ENCODE assay signal across 14 cellular contexts in the genomic region with DNA sequence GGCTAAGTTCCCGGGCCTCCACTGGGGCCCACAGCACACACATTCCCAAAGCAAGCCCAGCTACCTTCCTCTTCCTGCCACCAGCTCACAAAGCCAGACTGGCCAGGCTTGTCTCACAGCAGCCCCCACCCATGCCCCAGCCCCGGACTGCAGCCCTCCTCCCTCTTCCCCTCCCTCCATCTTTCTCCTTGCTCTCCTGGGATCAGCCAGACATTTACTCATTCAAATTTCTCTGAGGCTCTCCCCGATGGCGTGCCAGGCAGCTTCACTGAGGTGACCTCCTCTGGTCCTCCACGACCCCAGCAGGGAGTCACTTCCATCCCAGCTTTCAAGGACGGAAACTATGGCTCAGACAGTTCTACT.
DNase-seq lines count a peak whose midpoint lies in the region; ATAC-seq, FAIRE-seq and TF ChIP-seq lines count a peak whose summit lies in the region.
"Had no signal": no experiment of that assay in that cellular context is flagged by ENCODE, and none has a peak within 500 bp of the region (broad histone marks: within the 10 kb centered on the region; RNA-seq: fewer than 3 reads in every experiment).

No MANE protein-coding gene starts in this region.

- no peak for TF ChIP-seq POLR2A in heart left ventricle (IDR thresholded peaks at IDR 0.05)
- TF ChIP-seq POLR2A in thyroid gland (IDR thresholded peaks at IDR 0.05): no peak
- TF ChIP-seq POLR2A in H54 (IDR thresholded peaks at IDR 0.05; ENCODE audit: low read depth, low read length): no peak

- TF ChIP-seq CTCF in heart left ventricle (IDR thresholded peaks at IDR 0.05): no peak
- no peak for TF ChIP-seq CTCF in thyroid gland (IDR thresholded peaks at IDR 0.05)
- no peak for TF ChIP-seq CTCF in SK-N-SH (IDR thresholded peaks at IDR 0.05)

- H3K9me3 Mint-ChIP-seq in T-cell: no peaks in the 10 kb centered on the region
- H3K9me3 Mint-ChIP-seq: CD8-positive, alpha-beta T cell had no signal

- H3K27me3 ChIP-seq in heart left ventricle: no peaks in the 10 kb centered on the region
- no peaks in the 10 kb centered on the region for H3K27me3 ChIP-seq in thyroid gland
- no peaks in the 10 kb centered on the region for H3K27me3 ChIP-seq in SK-N-SH (ENCODE audit: insufficient read depth)
- H3K27me3 ChIP-seq: BLaER1 treated with 17β-estradiol and CSF1 and Interleukin-3, amounts not matched to agents 10 nM and 100 nM had no signal

- H3K4me1 ChIP-seq in heart left ventricle: no peaks in the 10 kb centered on the region
- H3K4me1 ChIP-seq in thyroid gland: peaks cover 7 to 16% of the 10 kb centered on the region in 2 donors
- peaks cover 0 to 5% of the 10 kb centered on the region in 2 experiments; a peak in 2 of 4 replicates for H3K4me1 ChIP-seq in SK-N-SH (ENCODE audit: control insufficient read depth in 1 of 2, insufficient read depth in 2 of 2, low read depth in 1 of 2, low read length in 1 of 2)
- H3K4me1 ChIP-seq: BLaER1 treated with 17β-estradiol and CSF1 and Interleukin-3, amounts not matched to agents 10 nM and 100 nM; HAP-1 had no signal

- H3K4me3 ChIP-seq in heart left ventricle (no peak overlapping the region), thyroid gland (replicated peaks in 1 of 3) (no peak overlapping the region), SK-N-SH (ENCODE audit: low read depth in 2 of 2, low read length in 1 of 2) (no peak overlapping the region)
- H3K4me3 ChIP-seq: BLaER1 treated with 17β-estradiol and CSF1 and Interleukin-3, amounts not matched to agents 10 nM and 100 nM; GM12878; HAP-1 had no signal

- DNase-seq in cardiac septum (ENCODE audit: low spot score) (peak; percentile 50), heart left ventricle (no peak), posterior vena cava (ENCODE audit: low spot score) (peak; percentile 68), thyroid gland (no peak), SK-N-SH (no peak), H54 (ENCODE audit: insufficient read length, low spot score) (no peak), T-cell (no peak)
- DNase-seq: CD8-positive, alpha-beta T cell had no signal

- no peaks in the 10 kb centered on the region for H4K20me1 ChIP-seq in SK-N-SH (ENCODE audit: insufficient read depth)

- no peak overlapping the region for H3K4me3 Mint-ChIP-seq in T-cell
- H3K4me3 Mint-ChIP-seq: B cell; CD8-positive, alpha-beta T cell had no signal

- ATAC-seq in heart left ventricle: no peak
- ATAC-seq in T-cell (replicated peaks in 1 of 4): no peak
- ATAC-seq: CD8-positive, alpha-beta T cell had no signal

- H3K36me3 Mint-ChIP-seq in T-cell: no peaks in the 10 kb centered on the region
- H3K36me3 Mint-ChIP-seq: CD8-positive, alpha-beta T cell had no signal

- CTCF ChIA-PET in SK-N-SH (lab: Yijun Ruan, JAX): interaction anchor here (0.7 to 1.9 kb wide), 5 partner anchors 8 to 197 kb away, joined by 3 to 9 read pairs (median 4); no protein-coding TSS in a partner anchor
- CTCF ChIA-PET in T-cell (lab: Charles Lee): no interaction called here

- WGBS in heart left ventricle, 4 donors: 65 to 84% (median 70%) methylated on average over 6 of the region's 6 CpGs
- WGBS in thyroid gland, 2 donors: 67 to 84% methylated on average over 6 of the region's 6 CpGs
- 35% methylated on average over 5 of the region's 6 CpGs for WGBS in SK-N-SH (ENCODE audit: low lambda C conversion rate)

- no peaks in the 10 kb centered on the region for H3K9me2 ChIP-seq in SK-N-SH

- H3K27ac Mint-ChIP-seq in T-cell: no peak overlapping the region
- H3K27ac Mint-ChIP-seq: B cell; CD8-positive, alpha-beta T cell had no signal

- H3K27me3 Mint-ChIP-seq in T-cell: peaks cover 0 to 3% of the 10 kb centered on the region in 2 donors
- H3K27me3 Mint-ChIP-seq: B cell had no signal

- H3K36me3 ChIP-seq in heart left ventricle (no peaks in the 10 kb centered on the region), thyroid gland (no peaks in the 10 kb centered on the region), SK-N-SH (replicated peaks in 1 of 2; ENCODE audit: control insufficient read depth in 1 of 2, insufficient read depth in 2 of 2, low read length in 1 of 2) (no peaks in the 10 kb centered on the region)
- H3K36me3 ChIP-seq: BLaER1 treated with 17β-estradiol and CSF1 and Interleukin-3, amounts not matched to agents 10 nM and 100 nM; HAP-1 had no signal

- no peak for FAIRE-seq in H54 (lab: Jason Lieb, UNC)
- FAIRE-seq: GM12878, H1, HepG2 had no signal

- no peak overlapping the region for H3K4me2 ChIP-seq in SK-N-SH
- H3K4me2 ChIP-seq: BLaER1 treated with 17β-estradiol and CSF1 and Interleukin-3, amounts not matched to agents 10 nM and 100 nM had no signal

- no peaks in the 10 kb centered on the region for H3F3A ChIP-seq in SK-N-SH (replicated peaks; ENCODE audit: insufficient read depth)

- TF ChIP-seq EP300 in SK-N-SH (IDR thresholded peaks at IDR 0.05; ENCODE audit: borderline replicate concordance in 1 of 2, low read depth in 1 of 2, low read length in 1 of 2): no peak

- no peaks in the 10 kb centered on the region for H3K79me2 ChIP-seq in SK-N-SH (ENCODE audit: insufficient read depth)

- H3K9me3 ChIP-seq in heart left ventricle: no peaks in the 10 kb centered on the region
- H3K9me3 ChIP-seq in thyroid gland: no peaks in the 10 kb centered on the region
- no peaks in the 10 kb centered on the region for H3K9me3 ChIP-seq in SK-N-SH
- H3K9me3 ChIP-seq: HAP-1 had no signal

- no peak overlapping the region for H2AFZ ChIP-seq in SK-N-SH (ENCODE audit: low read depth)

- POLR2A ChIA-PET in SK-N-SH (lab: Yijun Ruan, JAX) (no interaction called here), T-cell (lab: Charles Lee) (no interaction called here)

- H3K9ac ChIP-seq in SK-N-SH: no peak overlapping the region
- H3K9ac ChIP-seq: BLaER1 treated with 17β-estradiol and CSF1 and Interleukin-3, amounts not matched to agents 10 nM and 100 nM had no signal

- intact Hi-C loops in cardiac septum (cut with DNase I): no loop called here
- intact Hi-C loops in heart left ventricle (cut with DNase I): no loop called here
- intact Hi-C loops in posterior vena cava (cut with DNase I): no loop called here
- intact Hi-C loops in thyroid gland (cut with DNase I): no loop called here

- H3K27ac ChIP-seq in heart left ventricle: no peak overlapping the region
- peak overlapping the region in 2 of 3 donors; percentile 25 to 49 for H3K27ac ChIP-seq in thyroid gland
- no peak overlapping the region for H3K27ac ChIP-seq in SK-N-SH (ENCODE audit: low read depth in 2 of 2, low read length in 1 of 2)
- H3K27ac ChIP-seq: BLaER1 treated with 17β-estradiol and CSF1 and Interleukin-3, amounts not matched to agents 10 nM and 100 nM had no signal

- TF ChIP-seq RAD21 in SK-N-SH (IDR thresholded peaks at IDR 0.05; ENCODE audit: low read length): no peak

- H3K4me1 Mint-ChIP-seq in T-cell: no peaks in the 10 kb centered on the region
- H3K4me1 Mint-ChIP-seq: B cell had no signal

TF ChIP-seq in SK-N-SH, 30 proteins besides CTCF, POLR2A, EP300 and RAD21:
- TF ChIP-seq FOXM1 (IDR thresholded peaks at IDR 0.05; ENCODE audit: low read depth) (no peak), SMC3 (IDR thresholded peaks at IDR 0.05; ENCODE audit: low read depth, low read length) (no peak), MEF2A (IDR thresholded peaks at IDR 0.05; ENCODE audit: borderline replicate concordance, low read depth) (no peak), CHD2 (IDR thresholded peaks at IDR 0.05; ENCODE audit: low read length, partially characterized antibody) (no peak), TCF12 (IDR thresholded peaks at IDR 0.05) (no peak)
- TF ChIP-seq, protein P1, sequence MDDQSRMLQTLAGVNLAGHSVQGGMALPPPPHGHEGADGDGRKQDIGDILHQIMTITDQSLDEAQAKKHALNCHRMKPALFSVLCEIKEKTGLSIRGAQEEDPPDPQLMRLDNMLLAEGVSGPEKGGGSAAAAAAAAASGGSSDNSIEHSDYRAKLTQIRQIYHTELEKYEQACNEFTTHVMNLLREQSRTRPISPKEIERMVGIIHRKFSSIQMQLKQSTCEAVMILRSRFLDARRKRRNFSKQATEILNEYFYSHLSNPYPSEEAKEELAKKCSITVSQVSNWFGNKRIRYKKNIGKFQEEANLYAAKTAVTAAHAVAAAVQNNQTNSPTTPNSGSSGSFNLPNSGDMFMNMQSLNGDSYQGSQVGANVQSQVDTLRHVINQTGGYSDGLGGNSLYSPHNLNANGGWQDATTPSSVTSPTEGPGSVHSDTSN (IDR thresholded peaks at IDR 0.05): no peak
- TF ChIP-seq, protein P2, sequence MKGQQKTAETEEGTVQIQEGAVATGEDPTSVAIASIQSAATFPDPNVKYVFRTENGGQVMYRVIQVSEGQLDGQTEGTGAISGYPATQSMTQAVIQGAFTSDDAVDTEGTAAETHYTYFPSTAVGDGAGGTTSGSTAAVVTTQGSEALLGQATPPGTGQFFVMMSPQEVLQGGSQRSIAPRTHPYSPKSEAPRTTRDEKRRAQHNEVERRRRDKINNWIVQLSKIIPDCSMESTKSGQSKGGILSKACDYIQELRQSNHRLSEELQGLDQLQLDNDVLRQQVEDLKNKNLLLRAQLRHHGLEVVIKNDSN (IDR thresholded peaks at IDR 0.05; ENCODE audit: borderline replicate concordance, low read depth): no peak

Comparison
In these comparisons a context has a peak if more than half of its experiments do, and no peak if none do; other contexts are left out.
1. DNase-seq: peak in cardiac septum (single experiment) and posterior vena cava (single experiment); none in heart left ventricle (0 of 5), thyroid gland (0 of 2), SK-N-SH (single experiment), H54 (single experiment) and T-cell (0 of 34).
2. H3K27ac ChIP-seq: peak in thyroid gland (2 of 3); none in heart left ventricle (0 of 12) and SK-N-SH (0 of 2).